ENCODE assay signal across 8 cellular contexts in genomic region chr15:41283653-41284424, GRCh38. TPM values are rescaled to one million over a fixed set of nuclear protein-coding genes. Genes with fewer than 3 reads are reported as not detected.
DNase-seq lines count a peak whose midpoint lies in the region; ATAC-seq, FAIRE-seq and TF ChIP-seq lines count a peak whose summit lies in the region.

No MANE protein-coding gene starts in this region.

- H3K79me2 ChIP-seq in SU-DHL-6 (ENCODE audit: insufficient read depth, low read length), result peaks cover 48% of the 10 kb centered on the region

- H3K9me2 ChIP-seq in SU-DHL-6 (replicated peaks; ENCODE audit: insufficient read depth, low read length), result no peaks in the 10 kb centered on the region

- intact Hi-C loops in pancreas (cut with DNase I), result no loop called here
- intact Hi-C loops in tibial artery (cut with DNase I; ENCODE audit: low total_unique reads), result loop anchor here (2.0 kb wide), 1 partner anchor 53 kb away; the partner anchor contains the start of genes CHP1 and EXD1

- FAIRE-seq in pancreas (lab: Jason Lieb, UNC), result peak; percentile 85

- TF ChIP-seq CTCF in GM12875 (IDR thresholded peaks at IDR 0.05; ENCODE audit: borderline replicate concordance, insufficient read depth, low read depth, low read length) (no peak), SU-DHL-6 (IDR thresholded peaks at IDR 0.05; ENCODE audit: insufficient read depth, low read length, poor library complexity, severe bottlenecking) (no peak), cardiac muscle cell (IDR thresholded peaks at IDR 0.05; ENCODE audit: low read depth, low read length) (no peak), pancreas (IDR thresholded peaks at IDR 0.05) (no peak), tibial artery (IDR thresholded peaks at IDR 0.05) (no peak)

- H2AFZ ChIP-seq in SU-DHL-6 (ENCODE audit: low read depth, low read length, severe bottlenecking), result peak overlapping the region; percentile 88

- H3K27ac Mint-ChIP-seq in activated naive CD8-positive, alpha-beta T cell treated with anti-CD3 and anti-CD28 coated beads, Interleukin-2, amount 50 U/mL, for 24 hours, result peak overlapping the region; percentile 98

- H3K9ac ChIP-seq in SU-DHL-6 (ENCODE audit: low read length), result peak overlapping the region; percentile 82

- H3K4me1 ChIP-seq in cardiac muscle cell (ENCODE audit: low read depth), result peaks cover 8% of the 10 kb centered on the region
- peaks cover 0 to 8% (median 5%) of the 10 kb centered on the region in 3 donors for H3K4me1 ChIP-seq in pancreas
- H3K4me1 ChIP-seq in tibial artery, result peaks cover 3 to 32% (median 14%) of the 10 kb centered on the region in 4 donors

- H3K9me3 ChIP-seq in SU-DHL-6 (ENCODE audit: insufficient read depth, low read length) (no peaks in the 10 kb centered on the region), cardiac muscle cell (ENCODE audit: low read depth) (no peaks in the 10 kb centered on the region), pancreas (no peaks in the 10 kb centered on the region), tibial artery (no peaks in the 10 kb centered on the region)

- H4K20me1 ChIP-seq in SU-DHL-6 (ENCODE audit: low read depth, low read length), result peaks cover 4% of the 10 kb centered on the region; the same call in 1 of the 2 replicates

- no peaks in the 10 kb centered on the region for H3K9me3 Mint-ChIP-seq in activated naive CD8-positive, alpha-beta T cell treated with anti-CD3 and anti-CD28 coated beads, Interleukin-2, amount 50 U/mL, for 24 hours

- peak overlapping the region; percentile 99 for H3K4me3 Mint-ChIP-seq in activated naive CD8-positive, alpha-beta T cell treated with anti-CD3 and anti-CD28 coated beads, Interleukin-2, amount 50 U/mL, for 24 hours

- peaks cover 48% of the 10 kb centered on the region for H3K4me1 Mint-ChIP-seq in activated naive CD8-positive, alpha-beta T cell treated with anti-CD3 and anti-CD28 coated beads, Interleukin-2, amount 50 U/mL, for 24 hours

- H3K4me2 ChIP-seq in SU-DHL-6 (ENCODE audit: low read depth, low read length, poor library complexity, severe bottlenecking), result peak overlapping the region; percentile 95

- H3K27me3 ChIP-seq in SU-DHL-6 (ENCODE audit: low read length) (no peaks in the 10 kb centered on the region), cardiac muscle cell (no peaks in the 10 kb centered on the region), pancreas (no peaks in the 10 kb centered on the region), tibial artery (no peaks in the 10 kb centered on the region)

- peak; percentile 95 for ATAC-seq in HG02763 (IDR thresholded peaks at IDR 0.05; ENCODE audit: unreplicated experiment)
- peak; percentile 98 for ATAC-seq in activated naive CD8-positive, alpha-beta T cell treated with anti-CD3 and anti-CD28 coated beads, Interleukin-2, amount 50 U/mL, for 24 hours
- peak; percentile 98 to 100 (median 99) for ATAC-seq in pancreas

- peaks cover 11% of the 10 kb centered on the region for H3F3A ChIP-seq in SU-DHL-6 (ENCODE audit: insufficient read depth)

- DNase-seq in NCI-H1417 (lab: John Stamatoyannopoulos, UW), result peak; percentile 94 to 98 (median 97)
- DNase-seq in activated naive CD8-positive, alpha-beta T cell treated with anti-CD3 and anti-CD28 coated beads, Interleukin-2, amount 50 U/mL, for 24 hours, result peak; percentile 97
- peak; percentile 99 to 100 for DNase-seq in cardiac muscle cell (ENCODE audit: low read depth in 1 of 2, low spot score in 1 of 2)
- peak; percentile 98 to 99 (median 98) for DNase-seq in pancreas
- peak; percentile 97 to 99 for DNase-seq in tibial artery

- H3K27me3 Mint-ChIP-seq in activated naive CD8-positive, alpha-beta T cell treated with anti-CD3 and anti-CD28 coated beads, Interleukin-2, amount 50 U/mL, for 24 hours, result peaks cover 4% of the 10 kb centered on the region

- H3K27ac ChIP-seq in SU-DHL-6 (ENCODE audit: low read depth, low read length) (peak overlapping the region; percentile 89), cardiac muscle cell (peak overlapping the region; percentile 93), pancreas (peak overlapping the region; percentile 88 to 96 (median 92)), tibial artery (peak overlapping the region; percentile 82 to 91)

- 0% methylated on average over 58 to 60 of the region's 60 CpGs for WGBS in pancreas, 2 donors

- peaks cover 28% of the 10 kb centered on the region for H3K36me3 ChIP-seq in SU-DHL-6 (ENCODE audit: low read length)
- peaks cover 33% of the 10 kb centered on the region for H3K36me3 ChIP-seq in cardiac muscle cell
- peaks cover 4 to 31% (median 23%) of the 10 kb centered on the region in 3 donors for H3K36me3 ChIP-seq in pancreas
- peaks cover 36 to 54% (median 36%) of the 10 kb centered on the region in 3 donors for H3K36me3 ChIP-seq in tibial artery

- H3K4me3 ChIP-seq in GM12875 (ENCODE audit: low read depth, low read length), result peak overlapping the region; percentile 100
- peak overlapping the region; percentile 77 for H3K4me3 ChIP-seq in SU-DHL-6 (ENCODE audit: insufficient read depth, low read length, poor library complexity, severe bottlenecking)
- H3K4me3 ChIP-seq in cardiac muscle cell, result peak overlapping the region; percentile 55
- peak overlapping the region; percentile 92 to 95 (median 95) for H3K4me3 ChIP-seq in pancreas
- H3K4me3 ChIP-seq in tibial artery, result peak overlapping the region; percentile 79 to 88

- peaks cover 51% of the 10 kb centered on the region for H3K36me3 Mint-ChIP-seq in activated naive CD8-positive, alpha-beta T cell treated with anti-CD3 and anti-CD28 coated beads, Interleukin-2, amount 50 U/mL, for 24 hours (ENCODE audit: low read depth)

RNA-seq across cellular contexts. Expression of gene OIP5, which starts 48.6 kb away (rescaled TPM):
- 8.0 and 19.8 TPM in 2 replicates for total RNA-seq in cardiac muscle cell
- polyA plus RNA-seq in cardiac muscle cell, result 8.4 and 30.2 TPM in 2 replicates
- under 1 TPM; 0.17 to 0.41 (median 0.25) TPM for total RNA-seq in pancreas
- polyA plus RNA-seq in pancreas, result under 1 TPM; 0.30 to 0.56 TPM

RNA-seq across cellular contexts. Expression of gene NUSAP1, which starts 48.8 kb away (rescaled TPM):
- total RNA-seq in cardiac muscle cell, result 37.1 and 198 TPM in 2 replicates
- polyA plus RNA-seq in cardiac muscle cell, result 28.5 and 173 TPM in 2 replicates
- 1 to 10 TPM in 3 of 6 donors, under 1 TPM in 3; 0.37 to 5.6 (median 1.2) TPM for total RNA-seq in pancreas
- 1 to 10 TPM in 1 of 2 donors, under 1 TPM in 1; 0.95 to 2.1 TPM for polyA plus RNA-seq in pancreas

RNA-seq across cellular contexts. Expression of gene CHP1, which starts 52.8 kb away (rescaled TPM):
- 233 and 310 TPM in 2 replicates for total RNA-seq in cardiac muscle cell
- 32.9 and 37.0 TPM in 2 replicates for polyA plus RNA-seq in cardiac muscle cell
- 10 to 100 TPM; 59.5 to 79.1 (median 73.3) TPM for total RNA-seq in pancreas
- 10 to 100 TPM; 23.2 to 27.6 TPM for polyA plus RNA-seq in pancreas

RNA-seq across cellular contexts. Expression of gene EXD1, which starts 53.3 kb away (rescaled TPM):
- not detected in 2 replicates for total RNA-seq in cardiac muscle cell
- not detected in 2 replicates for polyA plus RNA-seq in cardiac muscle cell
- total RNA-seq in pancreas, result not detected
- not detected for polyA plus RNA-seq in pancreas

Comparison
In these comparisons a context has a peak if more than half of its experiments do, and no peak if none do; other contexts are left out.
1. Peak in every context shown above with its lines: DNase-seq, ATAC-seq, H3K4me3 ChIP-seq and H3K27ac ChIP-seq.